ENCODE assay signal across 8 cellular contexts in the genomic region with DNA sequence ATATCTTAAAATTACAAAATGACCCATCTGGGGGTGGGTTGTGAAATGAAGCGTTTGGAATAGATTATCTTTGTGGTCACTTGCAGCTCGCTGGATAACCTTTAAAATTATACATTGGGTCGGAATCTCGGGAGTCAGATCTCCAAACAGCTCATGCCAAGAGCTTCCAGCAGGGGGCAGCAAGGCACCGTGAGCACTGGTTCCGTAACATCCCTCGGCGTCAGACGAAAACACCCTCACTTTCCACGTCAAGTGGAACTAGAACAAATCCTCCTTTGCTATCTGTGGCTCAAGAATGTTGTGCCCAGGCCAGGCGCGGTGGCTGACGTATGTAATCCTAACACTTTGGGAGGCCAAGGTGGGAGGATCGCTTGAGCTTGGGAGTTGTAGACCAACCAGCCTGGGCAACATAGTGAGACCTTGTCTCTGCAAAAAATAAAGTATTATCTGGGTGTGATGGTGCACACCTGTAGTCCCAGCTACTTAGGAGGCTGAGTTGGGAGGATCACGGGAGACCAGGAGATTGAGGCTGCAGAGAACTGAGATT. TPM values are rescaled to one million over a fixed set of nuclear protein-coding genes. Genes with fewer than 3 reads are reported as not detected.
DNase-seq lines count a peak whose midpoint lies in the region; ATAC-seq and TF ChIP-seq lines count a peak whose summit lies in the region.

No MANE protein-coding gene starts in this region.

- H3K4me1 Mint-ChIP-seq in activated CD8-positive, alpha-beta T cell treated with anti-CD3 and anti-CD28 coated beads for 36 hours (ENCODE audit: low read depth): peaks cover 2% of the 10 kb centered on the region
- H3K4me1 Mint-ChIP-seq in memory B cell: peaks cover 3% of the 10 kb centered on the region

- CTCF ChIA-PET in activated CD8-positive, alpha-beta T cell treated with anti-CD3 and anti-CD28 coated beads for 36 hours (lab: Charles Lee): interaction anchor here (0.6 to 6.9 kb wide), 48 partner anchors 9 to 825 kb away, joined by 3 to 231 read pairs (median 5); partner anchors contain the start of gene UMPS

- TF ChIP-seq CTCF in activated CD8-positive, alpha-beta T cell treated with anti-CD3 and anti-CD28 coated beads for 36 hours (IDR thresholded peaks at IDR 0.05): peak; percentile 96

- no peaks in the 10 kb centered on the region for H3K27me3 Mint-ChIP-seq in activated CD8-positive, alpha-beta T cell treated with anti-CD3 and anti-CD28 coated beads for 36 hours
- peaks cover 9% of the 10 kb centered on the region for H3K27me3 Mint-ChIP-seq in memory B cell

- no peak overlapping the region for H3K4me3 Mint-ChIP-seq in activated CD8-positive, alpha-beta T cell treated with anti-CD3 and anti-CD28 coated beads for 36 hours
- peak overlapping the region; percentile 69 for H3K4me3 Mint-ChIP-seq in memory B cell

- no peaks in the 10 kb centered on the region for H3K36me3 Mint-ChIP-seq in activated CD8-positive, alpha-beta T cell treated with anti-CD3 and anti-CD28 coated beads for 36 hours (ENCODE audit: low read depth)
- no peaks in the 10 kb centered on the region for H3K36me3 Mint-ChIP-seq in memory B cell

- intact Hi-C loops in activated CD8-positive, alpha-beta T cell treated with anti-CD3 and anti-CD28 coated beads for 36 hours (cut with micrococcal nuclease): loop anchor here (2.0 to 10.0 kb wide), 2 partner anchors 139 to 823 kb away; no protein-coding TSS in a partner anchor

- POLR2A ChIA-PET in activated CD8-positive, alpha-beta T cell treated with anti-CD3 and anti-CD28 coated beads for 36 hours (lab: Charles Lee): interaction anchor here (0.9 to 1.5 kb wide), 2 partner anchors 15 to 140 kb away, joined by 4 read pairs; no protein-coding TSS in a partner anchor

- H3K9me3 Mint-ChIP-seq in activated CD8-positive, alpha-beta T cell treated with anti-CD3 and anti-CD28 coated beads for 36 hours: no peaks in the 10 kb centered on the region
- no peaks in the 10 kb centered on the region for H3K9me3 Mint-ChIP-seq in memory B cell

- no peak overlapping the region for H3K27ac Mint-ChIP-seq in activated CD8-positive, alpha-beta T cell treated with anti-CD3 and anti-CD28 coated beads for 36 hours
- H3K27ac Mint-ChIP-seq in memory B cell: no peak overlapping the region

- DNase-seq in DMS 273 treated with DMSO at 0.1 percent for 48 hours (lab: John Stamatoyannopoulos, UW) (peak; percentile 23), NCI-H82 treated with DMSO at 0.1 percent for 48 hours (lab: John Stamatoyannopoulos, UW; ENCODE audit: unreplicated experiment) (peak; percentile 66), memory B cell (ENCODE audit: low spot score in 2 of 2) (peak; percentile 68 to 73)
- DNase-seq in activated CD8-positive, alpha-beta T cell treated with anti-CD3 and anti-CD28 coated beads for 36 hours: peak; percentile 87
- DNase-seq in effector CD8-positive, alpha-beta T cell (lab: John Stamatoyannopoulos, UW): peak; percentile 59
- DNase-seq in stimulated activated CD8-positive, alpha-beta memory T cell treated with anti-CD3 and anti-CD28 coated beads, Interleukin-12 subunit alpha, Interleukin-12 subunit beta, amount 100 ng/mL, for 24 hours (ENCODE audit: extremely low read depth): peak; percentile 39

- ATAC-seq in HG03354 (IDR thresholded peaks at IDR 0.05; ENCODE audit: poor library complexity, severe bottlenecking, unreplicated experiment) (peak; percentile 71), memory B cell (ENCODE audit: low read depth) (peak; percentile 81), HG02678 (IDR thresholded peaks at IDR 0.05; ENCODE audit: unreplicated experiment) (no peak)
- ATAC-seq in activated CD8-positive, alpha-beta T cell treated with anti-CD3 and anti-CD28 coated beads for 36 hours: peak; percentile 86

RNA-seq across cellular contexts. Expression of gene UMPS, which starts 31.1 kb away (rescaled TPM):
- 10 to 100 TPM; 41.7 to 53.1 TPM for total RNA-seq in activated CD8-positive, alpha-beta T cell treated with anti-CD3 and anti-CD28 coated beads for 36 hours

Comparison
In these comparisons a context has a peak if more than half of its experiments do, and no peak if none do; other contexts are left out.
1. DNase-seq: peak in every context shown above with its lines; median percentile 87 in activated CD8-positive, alpha-beta T cell treated with anti-CD3 and anti-CD28 coated beads for 36 hours; 70 in memory B cell; 66 in NCI-H82 treated with DMSO at 0.1 percent for 48 hours; 59 in effector CD8-positive, alpha-beta T cell; 39 in stimulated activated CD8-positive, alpha-beta memory T cell treated with anti-CD3 and anti-CD28 coated beads, Interleukin-12 subunit alpha, Interleukin-12 subunit beta, amount 100 ng/mL, for 24 hours; 23 in DMS 273 treated with DMSO at 0.1 percent for 48 hours.